Comparison of ENCODE assay signal across 12 cellular contexts in the genomic region with DNA sequence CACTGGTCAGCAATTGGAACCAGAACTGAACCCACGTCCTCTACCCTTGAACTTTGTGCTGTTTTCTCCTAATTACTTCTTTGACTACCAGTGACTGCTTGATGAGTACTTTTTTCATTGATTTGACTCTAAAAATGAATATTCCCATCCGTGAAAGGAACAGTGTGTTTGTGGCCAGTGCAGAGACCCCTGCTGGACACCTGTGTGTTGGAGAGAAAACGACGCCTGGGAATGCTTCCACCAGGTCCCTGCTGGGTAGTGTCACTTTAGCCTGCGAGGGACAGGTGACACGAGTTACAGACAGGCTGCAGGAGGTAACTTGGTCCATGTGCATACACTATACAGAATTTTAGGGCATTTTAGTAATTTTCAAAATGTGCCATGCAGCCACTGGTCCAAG. TPM values are rescaled to one million over a fixed set of nuclear protein-coding genes. Genes with fewer than 3 reads are reported as not detected.
DNase-seq lines count a peak whose midpoint lies in the region; ATAC-seq and TF ChIP-seq lines count a peak whose summit lies in the region.
"Had no signal": no experiment of that assay in that cellular context is flagged by ENCODE, and none has a peak within 500 bp of the region (broad histone marks: within the 10 kb centered on the region; RNA-seq: fewer than 3 reads in every experiment).

No MANE protein-coding gene starts in this region.

- no peaks in the 10 kb centered on the region for H3K9me3 ChIP-seq in smooth muscle cell (replicated peaks; ENCODE audit: low read depth)
- H3K9me3 ChIP-seq in spleen, result peaks cover 0 to 10% (median 5%) of the 10 kb centered on the region in 8 donors

- WGBS in smooth muscle cell (ENCODE audit: low lambda C conversion rate), result 61% methylated on average over 6 of the region's 6 CpGs
- WGBS in spleen, 5 donors, result 46 to 56% (median 49%) methylated on average over 6 of the region's 6 CpGs

- H3K79me2 ChIP-seq in smooth muscle cell (ENCODE audit: low read depth), result no peaks in the 10 kb centered on the region

- DNase-seq in NCI-H146 (lab: John Stamatoyannopoulos, UW) (peak; percentile 34), NCI-H146 treated with DMSO at 0.1 percent for 48 hours (lab: John Stamatoyannopoulos, UW; ENCODE audit: unreplicated experiment) (no peak), foreskin fibroblast (peak in 1 of 2 donors; percentile 23), smooth muscle cell (lab: John Stamatoyannopoulos, UW; ENCODE audit: unreplicated experiment) (no peak), Ammon's horn (ENCODE audit: low spot score) (no peak), spleen (no peak)
- DNase-seq: cerebellar nuclear complex, NCI-H526 treated with DMSO at 0.1 percent for 48 hours had no signal

- no peak for ATAC-seq in HG03095 (IDR thresholded peaks at IDR 0.05; ENCODE audit: unreplicated experiment)

- TF ChIP-seq POLR2A in spleen (IDR thresholded peaks at IDR 0.05), result no peak

- H3K27ac ChIP-seq in VCaP, result no peak overlapping the region
- no peak overlapping the region for H3K27ac ChIP-seq in smooth muscle cell (ENCODE audit: low read depth)
- H3K27ac ChIP-seq in spleen, result no peak overlapping the region
- H3K27ac ChIP-seq: tibial nerve had no signal

- no peak overlapping the region for H3K4me3 ChIP-seq in foreskin fibroblast (ENCODE audit: low read depth in 1 of 2, low read length in 2 of 2)
- H3K4me3 ChIP-seq in smooth muscle cell, result no peak overlapping the region
- H3K4me3 ChIP-seq in spleen, result no peak overlapping the region
- H3K4me3 ChIP-seq: tibial nerve had no signal

- intact Hi-C loops in spleen (cut with DNase I; ENCODE audit: low total_unique reads), result no loop called here

- no peak overlapping the region for H3K9ac ChIP-seq in smooth muscle cell (ENCODE audit: low read depth)

- H3K36me3 ChIP-seq in smooth muscle cell (ENCODE audit: low read depth) (no peaks in the 10 kb centered on the region), spleen (no peaks in the 10 kb centered on the region)
- H3K36me3 ChIP-seq: tibial nerve had no signal

- no peaks in the 10 kb centered on the region for H3K27me3 ChIP-seq in smooth muscle cell (ENCODE audit: low read depth)
- peaks cover 0 to 16% (median 0%) of the 10 kb centered on the region in 7 donors for H3K27me3 ChIP-seq in spleen (replicated peaks in 1 of 7)
- H3K27me3 ChIP-seq: tibial nerve had no signal

- TF ChIP-seq CTCF in VCaP (conservative IDR thresholded peaks at IDR 0.05), result peak; percentile 67
- TF ChIP-seq CTCF in foreskin fibroblast (IDR thresholded peaks at IDR 0.05; ENCODE audit: low read depth, low read length), result peak; percentile 54
- TF ChIP-seq CTCF in smooth muscle cell (IDR thresholded peaks at IDR 0.05; ENCODE audit: borderline replicate concordance, insufficient read depth, poor library complexity, severe bottlenecking), result peak; percentile 40
- TF ChIP-seq CTCF in spleen (IDR thresholded peaks at IDR 0.05 in 8 of 11, conservative IDR thresholded peaks at IDR 0.05 in 3 of 11), result no peak

- no peaks in the 10 kb centered on the region for H3F3A ChIP-seq in smooth muscle cell (ENCODE audit: low read depth)

- no peaks in the 10 kb centered on the region for H4K20me1 ChIP-seq in smooth muscle cell (ENCODE audit: low read depth)

- H2AFZ ChIP-seq in smooth muscle cell (ENCODE audit: low read depth), result no peak overlapping the region

- no peaks in the 10 kb centered on the region for H3K4me1 ChIP-seq in smooth muscle cell (ENCODE audit: low read depth)
- H3K4me1 ChIP-seq in spleen, result no peaks in the 10 kb centered on the region
- H3K4me1 ChIP-seq: tibial nerve had no signal

- H3K4me2 ChIP-seq in smooth muscle cell, result no peak overlapping the region

RNA-seq across cellular contexts. Expression of a gene that starts 6.8 kb away (rescaled TPM):
- total RNA-seq in smooth muscle cell (not detected in 2 replicates), spleen (not detected)
- polyA plus RNA-seq in smooth muscle cell (not detected in 2 replicates), spleen (under 1 TPM in 2 of 3 donors, not detected in 1; 0.03 to 0.10 TPM)
- total RNA-seq: T-helper 2 cell treated with Interferon-gamma antibody and Interleukin-4, amounts not matched to agents 100 ng/mL and 5 ng/mL, for 36 hours had no signal

RNA-seq across cellular contexts. Expression of a gene that starts 43.7 kb away (rescaled TPM):
- total RNA-seq in smooth muscle cell, result 12.0 and 15.3 TPM in 2 replicates
- polyA plus RNA-seq in smooth muscle cell, result 4.8 and 6.8 TPM in 2 replicates
- 10 to 100 TPM in 6 of 7 donors, 1 to 10 TPM in 1; 8.0 to 37.6 (median 19.9) TPM for total RNA-seq in spleen
- polyA plus RNA-seq in spleen, result 1 to 10 TPM in 2 of 3 donors, under 1 TPM in 1; 0.93 to 4.1 (median 1.5) TPM

Comparison
In these comparisons a context has a peak if more than half of its experiments do, and no peak if none do; other contexts are left out.
1. CTCF ChIP-seq: peak in VCaP (single experiment), foreskin fibroblast (single experiment) and smooth muscle cell (single experiment); none in spleen (0 of 11).